In the genomic region with DNA sequence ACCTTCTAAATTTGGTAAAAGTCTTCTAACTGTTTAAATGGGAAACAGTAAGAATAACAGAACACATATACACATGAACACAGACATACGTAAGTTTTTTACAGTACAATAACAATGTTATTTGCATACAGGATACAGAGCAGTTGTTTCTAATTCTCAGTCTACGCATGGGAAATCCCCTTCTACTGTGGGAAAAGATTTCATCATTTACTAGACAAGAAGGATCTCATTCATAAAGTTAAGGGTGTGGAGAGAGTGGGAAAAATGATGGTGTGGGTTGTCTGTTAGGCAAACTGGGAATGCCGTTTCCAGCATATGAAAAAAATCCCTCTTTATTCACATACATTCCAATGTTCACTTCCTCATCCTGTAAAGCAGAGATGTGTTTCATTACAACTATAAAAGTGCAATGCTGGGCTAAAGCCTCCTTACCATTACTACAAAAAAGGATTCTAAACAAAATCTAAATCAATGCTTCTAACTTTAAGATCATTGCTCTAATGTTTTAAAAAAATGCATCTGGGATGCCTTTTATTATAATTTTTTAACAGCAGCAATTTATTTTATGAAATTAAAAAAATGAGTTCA, we compare ENCODE assay signal across 8 cellular contexts.
DNase-seq lines count a peak whose midpoint lies in the region; ATAC-seq, FAIRE-seq and TF ChIP-seq lines count a peak whose summit lies in the region.

No MANE protein-coding gene starts in this region.

- DNase-seq in GM12892 (ENCODE audit: insufficient read length) = no peak
- DNase-seq in HS-5 (ENCODE audit: low read depth) = peak; percentile 23
- DNase-seq in foreskin melanocyte = peak; percentile 95
- DNase-seq in left colon = no peak
- no peak for DNase-seq in NCI-H774 (lab: John Stamatoyannopoulos, UW)
- DNase-seq in DMS153 (lab: John Stamatoyannopoulos, UW) = no peak
- DNase-seq in GM19238 (ENCODE audit: insufficient read length, low spot score) = no peak

- intact Hi-C loops in left colon (cut with DNase I, micrococcal nuclease) = no loop called here

- ATAC-seq in GM21528 (IDR thresholded peaks at IDR 0.05; ENCODE audit: low FRiP score, unreplicated experiment) (peak; percentile 93), left colon (no peak)

- no peak for TF ChIP-seq POLR2A in GM12892 (IDR thresholded peaks at IDR 0.05; ENCODE audit: low read depth, low read length)

- FAIRE-seq in GM12892 (lab: Jason Lieb, UNC) = peak; percentile 91

Comparison
In these comparisons a context has a peak if more than half of its experiments do, and no peak if none do; other contexts are left out.
1. DNase-seq: peak in HS-5 (single experiment) and foreskin melanocyte (single experiment); none in GM12892 (single experiment), left colon (0 of 2), NCI-H774 (single experiment), DMS153 (single experiment) and GM19238 (single experiment).